Comparison of ENCODE assay signal across 8 cellular contexts in the genomic region with DNA sequence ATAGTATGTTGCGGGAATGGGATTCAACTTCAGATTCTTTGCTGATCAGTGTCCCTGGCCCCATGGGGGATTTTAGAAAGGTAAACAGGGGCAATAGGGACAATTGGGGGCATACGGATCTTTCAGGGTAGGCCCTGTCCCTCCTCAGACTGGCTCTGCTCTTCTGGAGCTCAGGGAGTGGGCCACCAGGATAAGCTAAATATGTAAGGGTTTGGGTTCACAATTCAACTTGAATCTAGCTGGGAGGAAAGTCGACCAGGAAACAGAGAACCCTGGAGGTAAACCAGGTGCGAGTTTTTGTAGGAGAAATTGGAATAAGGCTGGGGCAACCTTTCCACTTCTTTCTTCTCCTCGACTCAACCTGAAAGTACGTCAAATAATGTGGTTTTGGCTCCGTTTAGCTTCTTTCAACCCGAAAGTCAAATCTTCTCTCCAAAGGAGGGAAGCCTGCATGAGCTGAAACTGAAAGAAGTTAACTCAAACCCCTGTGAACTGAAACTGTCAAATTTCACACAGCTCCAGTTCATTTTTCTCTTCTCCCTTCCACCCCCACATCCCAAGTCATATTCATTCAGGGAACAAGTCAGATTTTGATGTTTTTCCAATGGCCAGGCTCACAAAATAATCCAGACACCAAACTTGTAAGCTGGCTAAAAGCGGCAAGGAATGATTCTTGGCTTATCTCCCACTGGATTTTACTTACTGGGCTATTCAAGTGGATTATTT.
DNase-seq lines count a peak whose midpoint lies in the region; ATAC-seq and TF ChIP-seq lines count a peak whose summit lies in the region.
"Had no signal": no experiment of that assay in that cellular context is flagged by ENCODE, and none has a peak within 500 bp of the region (broad histone marks: within the 10 kb centered on the region; RNA-seq: fewer than 3 reads in every experiment).

No MANE protein-coding gene starts in this region.

- peaks cover 17% of the 10 kb centered on the region for H3K27me3 Mint-ChIP-seq in central memory CD8-positive, alpha-beta T cell

- intact Hi-C loops in thyroid gland (cut with DNase I), result no loop called here
- intact Hi-C loops in adrenal gland (cut with DNase I), result no loop called here

- H3K36me3 ChIP-seq in thyroid gland (no peaks in the 10 kb centered on the region), adrenal gland (replicated peaks in 1 of 2) (no peaks in the 10 kb centered on the region)

- H3K27ac Mint-ChIP-seq in central memory CD8-positive, alpha-beta T cell (ENCODE audit: low read depth), result no peak overlapping the region

- H3K27me3 ChIP-seq in thyroid gland, result no peaks in the 10 kb centered on the region
- H3K27me3 ChIP-seq in adrenal gland, result no peaks in the 10 kb centered on the region

- no peaks in the 10 kb centered on the region for H3K36me3 Mint-ChIP-seq in central memory CD8-positive, alpha-beta T cell (ENCODE audit: insufficient read depth)

- peak overlapping the region; percentile 45 for H3K4me3 Mint-ChIP-seq in central memory CD8-positive, alpha-beta T cell

- 61 to 63% methylated on average over 9 of the region's 9 CpGs for WGBS in thyroid gland, 2 donors
- 63 to 84% (median 70%) methylated on average over 9 of the region's 9 CpGs for WGBS in adrenal gland, 4 donors

- no peaks in the 10 kb centered on the region for H3K9me3 ChIP-seq in thyroid gland
- H3K9me3 ChIP-seq in adrenal gland (replicated peaks in 1 of 3), result no peaks in the 10 kb centered on the region

- H3K4me1 ChIP-seq in thyroid gland (peaks cover 0 to 6% of the 10 kb centered on the region in 2 donors), adrenal gland (replicated peaks in 1 of 2) (peaks cover 0 to 1% of the 10 kb centered on the region in 2 donors)

- H3K4me1 Mint-ChIP-seq in central memory CD8-positive, alpha-beta T cell, result peaks cover 17% of the 10 kb centered on the region

- TF ChIP-seq POLR2A in thyroid gland (IDR thresholded peaks at IDR 0.05), result no peak
- TF ChIP-seq POLR2A in adrenal gland (IDR thresholded peaks at IDR 0.05), result no peak

- no peaks in the 10 kb centered on the region for H3K9me3 Mint-ChIP-seq in central memory CD8-positive, alpha-beta T cell

- TF ChIP-seq CTCF in thyroid gland (IDR thresholded peaks at IDR 0.05) (no peak), adrenal gland (IDR thresholded peaks at IDR 0.05) (no peak)

- H3K4me3 ChIP-seq in thyroid gland (replicated peaks in 1 of 3), result no peak overlapping the region
- no peak overlapping the region for H3K4me3 ChIP-seq in adrenal gland

- H3K27ac ChIP-seq in thyroid gland (no peak overlapping the region), adrenal gland (no peak overlapping the region)

- ATAC-seq in GM18861 (IDR thresholded peaks at IDR 0.05; ENCODE audit: unreplicated experiment) (peak; percentile 79), GM21423 (IDR thresholded peaks at IDR 0.05; ENCODE audit: unreplicated experiment) (peak; percentile 72), HG03342 (IDR thresholded peaks at IDR 0.05; ENCODE audit: unreplicated experiment) (peak; percentile 75)
- no peak for ATAC-seq in central memory CD8-positive, alpha-beta T cell (replicated peaks; ENCODE audit: extremely low read depth, poor library complexity, severe bottlenecking)

- no peak for DNase-seq in central memory CD8-positive, alpha-beta T cell (ENCODE audit: low spot score in 2 of 2)
- no peak for DNase-seq in thyroid gland
- DNase-seq in adrenal gland, result no peak
- no peak for DNase-seq in HUDEP-2 (lab: John Stamatoyannopoulos, UW; ENCODE audit: unreplicated experiment in 76 of 76)
- DNase-seq: NK-92 treated with Interleukin-12 subunit alpha and Interleukin-12 subunit beta, amount 100 ng/mL, for 24 hours had no signal
